Comparison of ENCODE assay signal across 23 cellular contexts in the genomic region with DNA sequence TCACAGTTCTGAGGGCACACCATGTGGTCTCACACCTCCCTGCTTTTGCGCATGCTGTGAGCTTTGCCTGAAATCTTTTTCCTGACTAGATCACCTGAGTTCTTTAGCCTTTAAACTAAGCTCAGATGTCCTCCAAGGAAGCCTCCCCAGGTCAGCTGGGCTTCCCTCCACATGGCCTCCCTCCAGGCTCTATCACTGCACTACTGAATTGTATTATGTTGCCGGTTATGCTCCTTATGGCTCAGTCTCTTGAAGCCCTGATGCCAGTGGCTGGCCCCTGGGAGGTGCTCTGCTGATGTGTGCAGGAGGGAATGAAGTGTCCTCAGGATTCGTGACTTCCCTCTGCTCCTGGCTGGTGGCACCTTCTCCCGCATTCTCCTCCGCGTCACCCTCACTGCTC.
"Had no signal": no experiment of that assay in that cellular context is flagged by ENCODE, and none has a peak within 500 bp of the region (broad histone marks: within the 10 kb centered on the region; RNA-seq: fewer than 3 reads in every experiment).

No MANE protein-coding gene starts in this region.

- FAIRE-seq: bronchial epithelial cell, kidney, pancreas, small intestine had no signal

- H3K9me3 ChIP-seq: esophagus squamous epithelium, neutrophil, pancreas, right lobe of liver, testis, vagina had no signal

- ATAC-seq: activated T-cell treated with anti-CD3 and anti-CD28 coated beads, Interleukin-2, amount 50 U/mL, for 4 hours; left lobe of liver; right lobe of liver; stimulated activated memory B cell treated with anti-CD40 and anti-IgM and Interleukin-4, amounts not matched to agents 10 μg/mL and 1 μg/mL and 100 μg/mL, for 72 hours had no signal

- H3K27me3 ChIP-seq: esophagus squamous epithelium, neutrophil, pancreas, right lobe of liver, testis, vagina had no signal

- H3K4me3 ChIP-seq: esophagus squamous epithelium, pancreas, right lobe of liver, testis, vagina had no signal

- H3K4me1 ChIP-seq: esophagus squamous epithelium, pancreas, right lobe of liver, testis, vagina had no signal

- H3K27ac ChIP-seq: esophagus squamous epithelium, neutrophil, pancreas, right lobe of liver, testis, vagina had no signal

- DNase-seq: activated CD4-positive, alpha-beta T cell treated with anti-CD3 and anti-CD28 coated beads for 4 hours; activated CD4-positive, alpha-beta T cell treated with anti-CD3 and anti-CD28 coated beads, Interleukin-2, amount 50 U/mL, for 48 hours; activated CD4-positive, CD25-positive, alpha-beta regulatory T cell; activated CD8-positive, alpha-beta memory T cell treated with anti-CD3 and anti-CD28 coated beads, Interleukin-2, amount 50 U/mL, for 48 hours; activated naive CD4-positive, alpha-beta T cell treated with anti-CD3 and anti-CD28 coated beads for 36 hours; activated T-cell treated with anti-CD3 and anti-CD28 coated beads, Interleukin-2, amount 50 U/mL, for 4 hours; amniotic stem cell; cortex of kidney; endodermal cell; esophagus squamous epithelium; kidney; mammary epithelial cell; pancreas; right lobe of liver; small intestine; stimulated activated CD4-positive, alpha-beta T cell treated with anti-CD3 and anti-CD28 coated beads, Interleukin-15, amount 100 ng/mL, for 24 hours; T1000; testis had no signal
